ENCODE assay signal across 17 cellular contexts in genomic region chrX:151543706-151544105, GRCh38. TPM values are rescaled to one million over a fixed set of nuclear protein-coding genes. Genes with fewer than 3 reads are reported as not detected.
DNase-seq lines count a peak whose midpoint lies in the region; ATAC-seq, FAIRE-seq and TF ChIP-seq lines count a peak whose summit lies in the region.
"Had no signal": no experiment of that assay in that cellular context is flagged by ENCODE, and none has a peak within 500 bp of the region (broad histone marks: within the 10 kb centered on the region; RNA-seq: fewer than 3 reads in every experiment).

No MANE protein-coding gene starts in this region.

- H3K79me2 ChIP-seq in GM12878 (ENCODE audit: control insufficient read depth, insufficient read depth, low read length) (no peaks in the 10 kb centered on the region), GM23248 (ENCODE audit: insufficient read depth) (no peaks in the 10 kb centered on the region), neural progenitor cell (ENCODE audit: low read depth) (no peaks in the 10 kb centered on the region)

- no peaks in the 10 kb centered on the region for H3K9me3 ChIP-seq in GM12878 (replicated peaks; ENCODE audit: control insufficient read depth, insufficient read depth, low read length)
- no peaks in the 10 kb centered on the region for H3K9me3 ChIP-seq in GM23248 (ENCODE audit: low read depth)
- no peaks in the 10 kb centered on the region for H3K9me3 ChIP-seq in neural progenitor cell (ENCODE audit: low read depth)
- H3K9me3 ChIP-seq: MG63 had no signal

- BruUV-seq in GM12878 (replicated peaks; lab: Mats Ljungman, UMichigan), result no TSS peak

- no peak overlapping the region for H3K4me3 Mint-ChIP-seq in neural progenitor cell
- H3K4me3 Mint-ChIP-seq: activated CD4-positive, alpha-beta memory T cell treated with anti-CD3 and anti-CD28 coated beads for 36 hours; activated naive CD8-positive, alpha-beta T cell had no signal

- H3K4me3 ChIP-seq in GM12864 (ENCODE audit: low read depth, low read length) (no peak overlapping the region), GM12878 (no peak overlapping the region), GM23248 (no peak overlapping the region), neural progenitor cell (no peak overlapping the region)
- H3K4me3 ChIP-seq: lung, MG63 had no signal

- in situ Hi-C loops in GM12878 (cut with MboI), result no loop called here
- in situ Hi-C loops in GM23248 (cut with MboI), result no loop called here

- intact Hi-C loops in GM12878 (cut with micrococcal nuclease; ENCODE audit: unreplicated experiment), result no loop called here

- H3K9me2 ChIP-seq in GM23248 (ENCODE audit: insufficient read depth), result no peaks in the 10 kb centered on the region

- no peak for FAIRE-seq in GM12878 (lab: Jason Lieb, UNC)
- FAIRE-seq: H54 had no signal

- H3K27ac ChIP-seq in GM12878 (ENCODE audit: control insufficient read depth, insufficient read depth) (no peak overlapping the region), GM23248 (no peak overlapping the region), neural progenitor cell (no peak overlapping the region)

- peak; percentile 73 for ATAC-seq in GM18868 (IDR thresholded peaks at IDR 0.05; ENCODE audit: unreplicated experiment)
- ATAC-seq in HG02938 (IDR thresholded peaks at IDR 0.05; ENCODE audit: unreplicated experiment), result peak; percentile 65
- peak; percentile 65 for ATAC-seq in GM12878
- ATAC-seq in HG03135 (IDR thresholded peaks at IDR 0.05; ENCODE audit: unreplicated experiment), result no peak

- DNase-seq in GM12864 (ENCODE audit: low read depth) (peak; percentile 0), GM12878 (ENCODE audit: low read depth, low spot score) (no peak), GM23248 (no peak), GOT3 (lab: John Stamatoyannopoulos, UW) (no peak), neural progenitor cell (ENCODE audit: low spot score) (no peak)
- DNase-seq: activated CD4-positive, alpha-beta memory T cell treated with anti-CD3 and anti-CD28 coated beads for 36 hours; MG63; NCI-H526 treated with DMSO at 0.1 percent for 48 hours; occipital lobe; stimulated activated CD8-positive, alpha-beta memory T cell treated with anti-CD3 and anti-CD28 coated beads, Interleukin-4, amount 100 ng/mL, for 48 hours had no signal

- H3F3A ChIP-seq in GM23248 (ENCODE audit: insufficient read depth) (no peaks in the 10 kb centered on the region), neural progenitor cell (ENCODE audit: low read depth) (no peaks in the 10 kb centered on the region)

- SMC1A ChIA-PET in GM12878 (lab: Charles Lee; ENCODE audit: uncharacterized antibody, unreplicated experiment), result no interaction called here

- CTCF ChIA-PET in GM12878 (lab: Yijun Ruan, JAX), result no interaction called here

- no peaks in the 10 kb centered on the region for H3K4me1 ChIP-seq in GM12878 (ENCODE audit: control insufficient read depth, insufficient read depth, low read length)
- H3K4me1 ChIP-seq in GM23248 (ENCODE audit: insufficient read depth), result no peaks in the 10 kb centered on the region
- no peaks in the 10 kb centered on the region for H3K4me1 ChIP-seq in neural progenitor cell

- H3K9ac ChIP-seq in GM12878 (ENCODE audit: control insufficient read depth, insufficient read depth, low read length), result no peak overlapping the region
- no peak overlapping the region for H3K9ac ChIP-seq in GM23248
- H3K9ac ChIP-seq in neural progenitor cell, result no peak overlapping the region

- TF ChIP-seq CTCF in GM12864 (IDR thresholded peaks at IDR 0.05; ENCODE audit: low read depth, low read length, missing control alignments), result no peak
- no peak for TF ChIP-seq CTCF in GM12878 (IDR thresholded peaks at IDR 0.05 in 2 of 3, conservative IDR thresholded peaks at IDR 0.05 in 1 of 3; ENCODE audit: control insufficient read depth in 2 of 3, extremely low read depth in 1 of 3, insufficient read depth in 1 of 3, low read depth in 3 of 3, low read length in 3 of 3)
- no peak for TF ChIP-seq CTCF in neural progenitor cell (IDR thresholded peaks at IDR 0.05)

- no peaks in the 10 kb centered on the region for H4K20me1 ChIP-seq in GM12878 (ENCODE audit: control insufficient read depth, insufficient read depth)
- H4K20me1 ChIP-seq in GM23248 (ENCODE audit: insufficient read depth), result no peaks in the 10 kb centered on the region
- no peaks in the 10 kb centered on the region for H4K20me1 ChIP-seq in neural progenitor cell (ENCODE audit: low read depth)

- H3K4me2 ChIP-seq in GM12878 (ENCODE audit: control insufficient read depth, insufficient read depth) (no peak overlapping the region), GM23248 (ENCODE audit: unreplicated experiment) (no peak overlapping the region), neural progenitor cell (no peak overlapping the region)

- RAD21 ChIA-PET in GM12878 (lab: Charles Lee; ENCODE audit: unreplicated experiment), result no interaction called here

- POLR2A ChIA-PET in GM12878 (lab: Charles Lee), result no interaction called here

- H2AFZ ChIP-seq in GM12878 (ENCODE audit: control insufficient read depth, low read depth, low read length), result no peak overlapping the region
- no peak overlapping the region for H2AFZ ChIP-seq in GM23248
- H2AFZ ChIP-seq in neural progenitor cell (replicated peaks), result no peak overlapping the region

- WGBS in GM12878 (ENCODE audit: insufficient coverage, insufficient replicate concordance, low lambda C conversion rate, missing lambda C conversion rate), result 0% methylated on average over 2 of the region's 2 CpGs
- WGBS in GM23248 (ENCODE audit: low coverage in 1 of 2, low lambda C conversion rate in 2 of 2, missing lambda C conversion rate in 2 of 2), 2 experiments, result 12 to 16% methylated on average over 2 of the region's 2 CpGs

- no peak for TF ChIP-seq RAD21 in GM12878 (IDR thresholded peaks at IDR 0.05; ENCODE audit: insufficient read depth, low read depth, low read length)

- no peak overlapping the region for H3K27ac Mint-ChIP-seq in neural progenitor cell
- H3K27ac Mint-ChIP-seq: activated CD4-positive, alpha-beta memory T cell treated with anti-CD3 and anti-CD28 coated beads for 36 hours; activated naive CD8-positive, alpha-beta T cell had no signal

- H3K27me3 ChIP-seq in GM12878 (replicated peaks in 1 of 2; ENCODE audit: control insufficient read depth in 2 of 2, insufficient read depth in 2 of 2, low read length in 1 of 2) (no peaks in the 10 kb centered on the region), GM23248 (replicated peaks; ENCODE audit: insufficient read depth) (no peaks in the 10 kb centered on the region), neural progenitor cell (no peaks in the 10 kb centered on the region)
- H3K27me3 ChIP-seq: MG63 had no signal

- no peaks in the 10 kb centered on the region for H3K9me3 Mint-ChIP-seq in neural progenitor cell
- H3K9me3 Mint-ChIP-seq: activated CD4-positive, alpha-beta memory T cell treated with anti-CD3 and anti-CD28 coated beads for 36 hours had no signal

- H3K27me3 Mint-ChIP-seq in neural progenitor cell (ENCODE audit: insufficient read depth, low read depth), result peaks cover 3% of the 10 kb centered on the region
- H3K27me3 Mint-ChIP-seq: activated naive CD8-positive, alpha-beta T cell had no signal

- no peak for TF ChIP-seq POLR2A in GM12878 (IDR thresholded peaks at IDR 0.05; ENCODE audit: low read depth, low read length)

- no peak for TF ChIP-seq EP300 in GM12878 (IDR thresholded peaks at IDR 0.05; ENCODE audit: borderline replicate concordance in 1 of 2, control insufficient read depth in 1 of 2, low read depth in 2 of 2, low read length in 2 of 2)

- H3K4me1 Mint-ChIP-seq in neural progenitor cell, result no peaks in the 10 kb centered on the region

- H3K36me3 ChIP-seq in GM12878 (ENCODE audit: control insufficient read depth in 2 of 2, insufficient read depth in 2 of 2, low read length in 1 of 2) (no peaks in the 10 kb centered on the region), GM23248 (ENCODE audit: low read depth) (no peaks in the 10 kb centered on the region), neural progenitor cell (no peaks in the 10 kb centered on the region)
- H3K36me3 ChIP-seq: MG63 had no signal

- H3K36me3 Mint-ChIP-seq in neural progenitor cell, result no peaks in the 10 kb centered on the region
- H3K36me3 Mint-ChIP-seq: activated CD4-positive, alpha-beta memory T cell treated with anti-CD3 and anti-CD28 coated beads for 36 hours; activated naive CD8-positive, alpha-beta T cell had no signal

RNA-seq across cellular contexts. Expression of gene PASD1, which starts 19.8 kb away (rescaled TPM):
- total RNA-seq in GM12878 (2013; cell fraction: nucleolus; rRNA removed), result not detected in 2 replicates
- total RNA-seq in GM12878 (2014; rRNA removed), result under 0.01 TPM in 1 of 2 replicates, not detected in the other
- total RNA-seq in GM12878 (2014; rRNA removed; fragmentation: Illumina TruSeq; extraction: Trizol), result not detected in 2 replicates
- not detected in 2 replicates for total RNA-seq in GM12878 (2021)
- polyA plus RNA-seq in GM12878 (2011; ENCODE audit: low read depth), result not detected
- not detected in 2 replicates for polyA plus RNA-seq in GM12878 (2011; rRNA removed)
- polyA plus RNA-seq in GM12878 (2011; cell fraction: cytosol; rRNA removed), result not detected in 2 replicates
- polyA plus RNA-seq in GM12878 (2011; cell fraction: nucleus; rRNA removed), result not detected in 2 replicates
- polyA plus RNA-seq in GM12878 (2012), result not detected in 2 replicates
- polyA plus RNA-seq in GM12878 (2014; fragmentation: Illumina TruSeq; extraction: Trizol), result 0.01 TPM in 1 of 2 replicates, not detected in the other
- polyA plus RNA-seq in GM12878 (2014; fragmentation: Nextera tagmentation; extraction: Ambion mirVana), result not detected
- not detected in 2 replicates for polyA plus RNA-seq in GM12878 (2014; rRNA removed)
- polyA plus RNA-seq in GM12878 (2016; fragmentation: Nextera tagmentation; extraction: Ambion mirVana), result not detected
- polyA minus RNA-seq in GM12878 (2011; rRNA and poly(A)+ RNA removed), result not detected in 2 replicates
- polyA minus RNA-seq in GM12878 (2011; cell fraction: cytosol; rRNA and poly(A)+ RNA removed), result not detected in 2 replicates
- not detected in 2 replicates for polyA minus RNA-seq in GM12878 (2011; cell fraction: nucleus; rRNA and poly(A)+ RNA removed)
- total RNA-seq in GM23248 (2014; rRNA removed; shearing (Covaris generic)), result not detected in 2 replicates
- polyA plus RNA-seq in GM23248 (2016; fragmentation: Nextera tagmentation; extraction: Ambion mirVana), result not detected in 2 replicates
- not detected in 2 replicates for total RNA-seq in neural progenitor cell (ENCODE audit: low replicate concordance)
- total RNA-seq: activated CD4-positive, alpha-beta memory T cell treated with anti-CD3 and anti-CD28 coated beads for 36 hours; glomerular endothelial cell; lung; occipital lobe had no signal
- polyA plus RNA-seq: lung had no signal
